ENCODE assay signal across 11 cellular contexts in genomic region chr20:37987602-37988290, GRCh38. TPM values are rescaled to one million over a fixed set of nuclear protein-coding genes. Genes with fewer than 3 reads are reported as not detected.
DNase-seq lines count a peak whose midpoint lies in the region; ATAC-seq and TF ChIP-seq lines count a peak whose summit lies in the region.
"Had no signal": no experiment of that assay in that cellular context is flagged by ENCODE, and none has a peak within 500 bp of the region (broad histone marks: within the 10 kb centered on the region; RNA-seq: fewer than 3 reads in every experiment).

No MANE protein-coding gene starts in this region.

- peak; percentile 35 for DNase-seq in RPMI7951 (ENCODE audit: low read depth)
- no peak for DNase-seq in lower lobe of right lung
- no peak for DNase-seq in GM10248 (ENCODE audit: extremely low spot score)
- DNase-seq in effector CD4-positive, alpha-beta T cell = no peak
- DNase-seq in GOT3 (lab: John Stamatoyannopoulos, UW) = no peak
- DNase-seq: activated CD8-positive, alpha-beta memory T cell treated with anti-CD3 and anti-CD28 coated beads, Interleukin-2, amount 50 U/mL, for 4 hours; effector memory CD8-positive, alpha-beta T cell; NCI-H510A had no signal

- H3K9ac ChIP-seq in subcutaneous abdominal adipose tissue (ENCODE audit: low read length in 5 of 5) = peak overlapping the region in 1 of 5 donors; percentile 9

- H3K9me3 Mint-ChIP-seq in brain = no peaks in the 10 kb centered on the region
- H3K9me3 Mint-ChIP-seq: effector memory CD8-positive, alpha-beta T cell; IgD-negative memory B cell had no signal

- peak overlapping the region; percentile 20 to 98 (median 74) for H3K27ac Mint-ChIP-seq in brain

- POLR2A ChIA-PET in GM10248 (lab: Yijun Ruan, JAX) = no interaction called here

- peaks cover 3% of the 10 kb centered on the region for H3K36me3 Mint-ChIP-seq in brain

- no peak for ATAC-seq in lower lobe of right lung
- ATAC-seq: effector memory CD8-positive, alpha-beta T cell had no signal

- H3K4me3 ChIP-seq in lower lobe of right lung (no peak overlapping the region), subcutaneous abdominal adipose tissue (ENCODE audit: low read depth in 1 of 5, low read length in 5 of 5) (no peak overlapping the region)

- no peaks in the 10 kb centered on the region for H3K27me3 ChIP-seq in lower lobe of right lung (ENCODE audit: low read depth)
- H3K27me3 ChIP-seq in subcutaneous abdominal adipose tissue (ENCODE audit: control insufficient read depth in 5 of 5, insufficient read depth in 4 of 5, low read length in 5 of 5) = no peaks in the 10 kb centered on the region

- CTCF ChIA-PET in GM10248 (lab: Yijun Ruan, JAX) = interaction anchor here (1.3 to 2.1 kb wide), 4 partner anchors 8 to 423 kb away, joined by 3 to 7 read pairs (median 3); partner anchors contain the start of gene VSTM2L

- peak overlapping the region in 4 of 5 experiments; percentile 5 to 75 (median 60) for H3K4me3 Mint-ChIP-seq in brain
- H3K4me3 Mint-ChIP-seq: effector memory CD8-positive, alpha-beta T cell; IgD-negative memory B cell had no signal

- intact Hi-C loops in lower lobe of right lung (cut with DNase I) = no loop called here

- H3K36me3 ChIP-seq in lower lobe of right lung (peaks cover 14% of the 10 kb centered on the region), subcutaneous abdominal adipose tissue (ENCODE audit: control insufficient read depth in 5 of 5, insufficient read depth in 5 of 5, low read length in 5 of 5) (peaks cover 0 to 34% (median 12%) of the 10 kb centered on the region in 5 donors)

- no peaks in the 10 kb centered on the region for H3K27me3 Mint-ChIP-seq in brain
- H3K27me3 Mint-ChIP-seq: effector memory CD8-positive, alpha-beta T cell; IgD-negative memory B cell had no signal

- H3K27ac ChIP-seq in lower lobe of right lung (peak overlapping the region; percentile 80), subcutaneous abdominal adipose tissue (ENCODE audit: low read depth, low read length) (peak overlapping the region; percentile 58)

- TF ChIP-seq CTCF in brain (conservative IDR thresholded peaks at IDR 0.05) (no peak), lower lobe of right lung (IDR thresholded peaks at IDR 0.05) (no peak), GM10248 (IDR thresholded peaks at IDR 0.05; ENCODE audit: control extremely low read depth, extremely low read depth, low read depth, missing control alignments) (no peak)

- H3K9me3 ChIP-seq in lower lobe of right lung = no peaks in the 10 kb centered on the region
- no peaks in the 10 kb centered on the region for H3K9me3 ChIP-seq in subcutaneous abdominal adipose tissue (ENCODE audit: control insufficient read depth in 5 of 5, low read length in 5 of 5)

- H3K4me1 ChIP-seq in lower lobe of right lung (peaks cover 70% of the 10 kb centered on the region), subcutaneous abdominal adipose tissue (ENCODE audit: control insufficient read depth in 5 of 5, insufficient read depth in 5 of 5, low read length in 5 of 5) (peaks cover 10 to 52% (median 45%) of the 10 kb centered on the region in 5 donors)

- H3K4me1 Mint-ChIP-seq in brain = peaks cover 98% of the 10 kb centered on the region

RNA-seq across cellular contexts. Expression of gene TTI1, which starts 45.5 kb away (rescaled TPM):
- total RNA-seq in RPMI7951 (2014; rRNA removed; shearing (Covaris generic)) = 30.6 and 36.4 TPM in 2 replicates
- 30.7 TPM for polyA plus RNA-seq in brain (ENCODE audit: insufficient read depth, low read depth, low replicate concordance)
- total RNA-seq in lower lobe of right lung = 16.7 TPM

RNA-seq across cellular contexts. Expression of gene RPRD1B, which starts 45.8 kb away (rescaled TPM):
- 21.5 and 22.3 TPM in 2 replicates for total RNA-seq in RPMI7951 (2014; rRNA removed; shearing (Covaris generic))
- 24.2 TPM for polyA plus RNA-seq in brain (ENCODE audit: insufficient read depth, low read depth, low replicate concordance)
- 25.6 TPM for total RNA-seq in lower lobe of right lung
